Comparison of ENCODE assay signal across 17 cellular contexts in genomic region chr1:19028546-19029129, GRCh38.
A peak's percentile ranks its signal among the peaks of the same experiment; 100 is the strongest.
DNase-seq lines count a peak whose midpoint lies in the region; ATAC-seq and TF ChIP-seq lines count a peak whose summit lies in the region.
"Had no signal": no experiment of that assay in that cellular context is flagged by ENCODE, and none has a peak within 500 bp of the region (broad histone marks: within the 10 kb centered on the region; RNA-seq: fewer than 3 reads in every experiment).

No MANE protein-coding gene starts in this region.

- no peaks in the 10 kb centered on the region for H3K36me3 Mint-ChIP-seq in type B pancreatic cell
- H3K36me3 Mint-ChIP-seq: CD8-positive, alpha-beta memory T cell had no signal

- intact Hi-C loops in left colon (cut with DNase I, micrococcal nuclease) = no loop called here

- H3K27me3 ChIP-seq in MG63 = no peaks in the 10 kb centered on the region
- H3K27me3 ChIP-seq: BE2C had no signal

- H3K4me1 Mint-ChIP-seq in type B pancreatic cell (ENCODE audit: unreplicated experiment) = no peaks in the 10 kb centered on the region

- H3K4me3 ChIP-seq in urinary bladder (ENCODE audit: low read depth, low read length) (no peak overlapping the region), MG63 (no peak overlapping the region)
- H3K4me3 ChIP-seq: GM23248 had no signal

- peaks cover 6% of the 10 kb centered on the region for H3K27me3 Mint-ChIP-seq in type B pancreatic cell

- H3K27ac ChIP-seq in urinary bladder (ENCODE audit: low read depth) = peak overlapping the region; percentile 12
- H3K27ac ChIP-seq: GM23248, KMS-11 had no signal

- H3K4me3 Mint-ChIP-seq in type B pancreatic cell = no peak overlapping the region

- H3K27ac Mint-ChIP-seq in type B pancreatic cell = no peak overlapping the region
- H3K27ac Mint-ChIP-seq: CD8-positive, alpha-beta memory T cell had no signal

- H3K9me3 ChIP-seq in MG63 = peaks cover 5% of the 10 kb centered on the region; the same call in 1 of the 2 replicates
- H3K9me3 ChIP-seq: BE2C had no signal

- no peaks in the 10 kb centered on the region for H3K9me3 Mint-ChIP-seq in type B pancreatic cell

- H3K4me1 ChIP-seq in urinary bladder (ENCODE audit: insufficient read depth) = no peaks in the 10 kb centered on the region
- H3K4me1 ChIP-seq: BE2C had no signal

- H3K36me3 ChIP-seq in urinary bladder (ENCODE audit: insufficient read depth) (no peaks in the 10 kb centered on the region), MG63 (no peaks in the 10 kb centered on the region)
- H3K36me3 ChIP-seq: BE2C had no signal

- no peak for TF ChIP-seq CTCF in type B pancreatic cell (conservative IDR thresholded peaks at IDR 0.05)

- ATAC-seq in left colon = peak; percentile 49
- ATAC-seq: PC-3 had no signal

- DNase-seq in HT-29 (ENCODE audit: low spot score) = peak; percentile 45
- peak; percentile 27 for DNase-seq in ecto neural progenitor cell (ENCODE audit: low spot score)
- no peak for DNase-seq in left colon
- no peak for DNase-seq in type B pancreatic cell (ENCODE audit: extremely low spot score, unreplicated experiment)
- DNase-seq in globus pallidus (ENCODE audit: low spot score) = no peak
- no peak for DNase-seq in MG63
- DNase-seq: CD8-positive, alpha-beta memory T cell; DMS 273 treated with DMSO at 0.1 percent for 48 hours; GF-D8; GM23248; NCI-H1048; NCI-H146; NCI-H2081 treated with DMSO at 0.1 percent for 48 hours had no signal

- 80% methylated on average over 8 of the region's 8 CpGs for WGBS in urinary bladder

Comparison
In these comparisons a context has a peak if more than half of its experiments do, and no peak if none do; other contexts are left out.
1. DNase-seq: peak in HT-29 (single experiment) and ecto neural progenitor cell (single experiment); none in left colon (0 of 2), type B pancreatic cell (single experiment), globus pallidus (single experiment) and MG63 (single experiment).